In the genomic region with DNA sequence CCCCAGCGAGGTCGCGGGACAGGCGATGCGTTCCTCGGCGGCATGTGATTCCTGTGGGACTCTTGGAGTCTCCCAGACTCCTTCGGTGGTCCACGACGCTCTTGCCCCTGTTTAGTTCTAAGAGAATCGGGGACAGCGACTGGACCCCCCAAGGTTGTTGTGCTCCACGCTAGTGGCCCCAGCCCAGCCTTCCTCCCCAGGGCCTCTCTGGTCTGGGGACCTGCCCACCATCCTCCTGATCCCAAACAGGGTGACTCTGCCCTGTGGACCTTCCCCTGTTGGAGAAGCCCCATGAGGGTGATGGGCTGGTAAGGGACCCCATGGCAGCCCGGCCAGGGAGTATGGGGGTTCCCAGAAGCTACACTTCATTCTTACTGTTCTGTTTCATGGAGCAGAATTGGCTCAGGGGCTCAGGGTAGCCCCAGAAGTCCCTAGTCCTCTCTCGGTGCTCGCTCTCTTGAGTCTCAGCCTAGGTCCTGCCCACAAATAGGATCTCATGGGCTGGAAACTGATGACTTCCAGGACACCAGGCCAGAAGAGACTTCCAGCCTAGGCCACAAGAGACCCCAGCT, we compare ENCODE assay signal across 8 cellular contexts. TPM values are rescaled to one million over a fixed set of nuclear protein-coding genes. Genes with fewer than 3 reads are reported as not detected.
DNase-seq lines count a peak whose midpoint lies in the region; ATAC-seq and TF ChIP-seq lines count a peak whose summit lies in the region.

No MANE protein-coding gene starts in this region.

- H2BK5ac ChIP-seq in mesendoderm (ENCODE audit: low read length) = no peak overlapping the region

- H3K18ac ChIP-seq in mesendoderm (ENCODE audit: low read length) = no peak overlapping the region

- H3K36me3 ChIP-seq in breast epithelium = no peaks in the 10 kb centered on the region
- no peaks in the 10 kb centered on the region for H3K36me3 ChIP-seq in mesendoderm (ENCODE audit: control insufficient read depth, insufficient read depth, low read length)
- H3K36me3 ChIP-seq in uterus = no peaks in the 10 kb centered on the region

- no peak overlapping the region for H2BK15ac ChIP-seq in mesendoderm (replicated peaks; ENCODE audit: low read depth)

- H3K4me1 ChIP-seq in breast epithelium (peaks cover 0 to 33% of the 10 kb centered on the region in 2 donors), mesendoderm (ENCODE audit: control insufficient read depth, low read depth, low read length) (peaks cover 5% of the 10 kb centered on the region), uterus (peaks cover 6 to 25% of the 10 kb centered on the region in 2 donors)

- H3K27ac Mint-ChIP-seq in activated naive CD4-positive, alpha-beta T cell treated with anti-CD3 and anti-CD28 coated beads, Interleukin-2, amount 10 ng/mL, durations not matched to agents 7 days and 5 days = peak overlapping the region; percentile 93

- peaks cover 69% of the 10 kb centered on the region for H3K4me1 Mint-ChIP-seq in activated naive CD4-positive, alpha-beta T cell treated with anti-CD3 and anti-CD28 coated beads, Interleukin-2, amount 10 ng/mL, durations not matched to agents 7 days and 5 days

- H3K9ac ChIP-seq in mesendoderm (ENCODE audit: low read length) = peak overlapping the region; percentile 73

- peaks cover 5% of the 10 kb centered on the region for H3K79me1 ChIP-seq in mesendoderm (ENCODE audit: low read length)

- H3K4me3 Mint-ChIP-seq in activated naive CD4-positive, alpha-beta T cell treated with anti-CD3 and anti-CD28 coated beads, Interleukin-2, amount 10 ng/mL, durations not matched to agents 7 days and 5 days = peak overlapping the region; percentile 83

- no peaks in the 10 kb centered on the region for H3K27me3 ChIP-seq in breast epithelium
- no peaks in the 10 kb centered on the region for H3K27me3 ChIP-seq in mesendoderm (ENCODE audit: insufficient read depth, low read length, poor library complexity)
- H3K27me3 ChIP-seq in uterus = no peaks in the 10 kb centered on the region

- H3K79me2 ChIP-seq in mesendoderm (ENCODE audit: control insufficient read depth, insufficient read depth, low read length) = peaks cover 2% of the 10 kb centered on the region

- WGBS in mesendoderm (ENCODE audit: extremely low coverage, insufficient coverage, low lambda C conversion rate) = no CpG with 5 or more reads among the region's 16 CpGs

- H3K27ac ChIP-seq in breast epithelium = peak overlapping the region; percentile 94 to 96
- no peak overlapping the region for H3K27ac ChIP-seq in mesendoderm (ENCODE audit: low read depth, low read length)
- H3K27ac ChIP-seq in uterus = peak overlapping the region; percentile 81 to 99

- peak overlapping the region; percentile 70 for H3K4me2 ChIP-seq in mesendoderm (ENCODE audit: low read length)

- H3K36me3 Mint-ChIP-seq in activated naive CD4-positive, alpha-beta T cell treated with anti-CD3 and anti-CD28 coated beads, Interleukin-2, amount 10 ng/mL, durations not matched to agents 7 days and 5 days = peaks cover 25% of the 10 kb centered on the region

- H3K4me3 ChIP-seq in breast epithelium (peak overlapping the region; percentile 75 to 97 (median 86)), mesendoderm (ENCODE audit: low read length) (peak overlapping the region; percentile 60), uterus (peak overlapping the region; percentile 45 to 92)

- no peak for ATAC-seq in GM21529 (IDR thresholded peaks at IDR 0.05; ENCODE audit: unreplicated experiment)
- ATAC-seq in esophagus mucosa = no peak

- H3K27me3 Mint-ChIP-seq in activated naive CD4-positive, alpha-beta T cell treated with anti-CD3 and anti-CD28 coated beads, Interleukin-2, amount 10 ng/mL, durations not matched to agents 7 days and 5 days = no peaks in the 10 kb centered on the region

- H3K56ac ChIP-seq in mesendoderm (ENCODE audit: low read length) = peak overlapping the region; percentile 82

- no peak overlapping the region for H2AK5ac ChIP-seq in mesendoderm (ENCODE audit: low read length)

- H3K9me3 ChIP-seq in breast epithelium = peaks cover 0 to 3% of the 10 kb centered on the region in 2 donors
- no peaks in the 10 kb centered on the region for H3K9me3 ChIP-seq in uterus

- CTCF ChIA-PET in activated naive CD4-positive, alpha-beta T cell treated with anti-CD3 and anti-CD28 coated beads, Interleukin-2, amount 10 ng/mL, durations not matched to agents 7 days and 5 days (lab: Charles Lee) = interaction anchor here (0.7 to 2.9 kb wide), 4 partner anchors 11 to 142 kb away, joined by 3 to 20 read pairs (median 4); no protein-coding TSS in a partner anchor

- TF ChIP-seq CTCF in breast epithelium (IDR thresholded peaks at IDR 0.05) (no peak), uterus (IDR thresholded peaks at IDR 0.05) (no peak)

- H2BK120ac ChIP-seq in mesendoderm (ENCODE audit: low read depth, low read length) = no peak overlapping the region

- DNase-seq in activated naive CD4-positive, alpha-beta T cell treated with anti-CD3 and anti-CD28 coated beads, Interleukin-2, amount 10 ng/mL, durations not matched to agents 7 days and 5 days = no peak
- DNase-seq in activated naive CD4-positive, alpha-beta T cell treated with anti-CD3 and anti-CD28 coated beads, Interleukin-2, amount 50 U/mL, for 16 hours = no peak
- peak in 1 of 2 donors; percentile 5 for DNase-seq in breast epithelium (ENCODE audit: low spot score in 2 of 2)
- no peak for DNase-seq in mesendoderm
- DNase-seq in uterus = peak in 1 of 2 donors; percentile 37
- DNase-seq in occipital lobe (lab: John Stamatoyannopoulos, UW) = no peak

- peak overlapping the region; percentile 80 for H3K23ac ChIP-seq in mesendoderm (ENCODE audit: low read length)

- intact Hi-C loops in breast epithelium (cut with DNase I; ENCODE audit: low total_unique reads) (loop anchor here (5.0 kb wide), 1 partner anchor 35 kb away; a partner anchor contains a TSS), uterus (cut with DNase I; ENCODE audit: low total_unique reads) (no loop called here)

- no peak overlapping the region for H4K8ac ChIP-seq in mesendoderm (ENCODE audit: low read depth, low read length)

- H3K4ac ChIP-seq in mesendoderm (ENCODE audit: low read depth, low read length) = no peak overlapping the region

- peaks cover 4% of the 10 kb centered on the region for H3K9me3 Mint-ChIP-seq in activated naive CD4-positive, alpha-beta T cell treated with anti-CD3 and anti-CD28 coated beads, Interleukin-2, amount 10 ng/mL, durations not matched to agents 7 days and 5 days

- TF ChIP-seq POLR2A in breast epithelium (IDR thresholded peaks at IDR 0.05) (no peak), uterus (IDR thresholded peaks at IDR 0.05) (no peak)

- no peak overlapping the region for H4K5ac ChIP-seq in mesendoderm (ENCODE audit: low read length)

RNA-seq across cellular contexts. Expression of a gene that starts 0.9 kb away (rescaled TPM):
- 10 to 100 TPM; 59.0 to 79.3 (median 62.1) TPM for total RNA-seq in breast epithelium
- 14.8 TPM for polyA plus RNA-seq in mesendoderm (2013, experiment 1 of 2)
- 15.9 TPM for polyA plus RNA-seq in mesendoderm (2013, experiment 2 of 2)
- total RNA-seq in uterus = 10 to 100 TPM; 23.7 to 71.4 (median 40.9) TPM
- total RNA-seq in occipital lobe = 15.3 TPM
- 19.9 TPM for total RNA-seq in esophagus mucosa

RNA-seq across cellular contexts. Expression of a gene that starts 37.2 kb away (rescaled TPM):
- 100 to 1,000 TPM in 2 of 3 donors, 10 to 100 TPM in 1; 89.8 to 109 (median 109) TPM for total RNA-seq in breast epithelium
- 16.0 TPM for polyA plus RNA-seq in mesendoderm (2013, experiment 1 of 2)
- polyA plus RNA-seq in mesendoderm (2013, experiment 2 of 2) = 17.4 TPM
- total RNA-seq in uterus = 10 to 100 TPM; 20.6 to 87.4 (median 44.2) TPM
- 7.5 TPM for total RNA-seq in occipital lobe
- total RNA-seq in esophagus mucosa = 16.9 TPM

RNA-seq across cellular contexts. Expression of a gene that starts 38.4 kb away (rescaled TPM):
- total RNA-seq in breast epithelium (10 to 100 TPM in 2 of 3 donors, 1 to 10 TPM in 1; 1.3 to 52.4 (median 45.9) TPM), uterus (10 to 100 TPM in 3 of 4 donors, 1 to 10 TPM in 1; 9.3 to 52.7 (median 14.7) TPM), occipital lobe (1.6 TPM), esophagus mucosa (0.96 TPM)
- 4.2 TPM for polyA plus RNA-seq in mesendoderm (2013, experiment 1 of 2)
- 3.7 TPM for polyA plus RNA-seq in mesendoderm (2013, experiment 2 of 2)
